ENCODE assay signal across 8 cellular contexts in the genomic region with DNA sequence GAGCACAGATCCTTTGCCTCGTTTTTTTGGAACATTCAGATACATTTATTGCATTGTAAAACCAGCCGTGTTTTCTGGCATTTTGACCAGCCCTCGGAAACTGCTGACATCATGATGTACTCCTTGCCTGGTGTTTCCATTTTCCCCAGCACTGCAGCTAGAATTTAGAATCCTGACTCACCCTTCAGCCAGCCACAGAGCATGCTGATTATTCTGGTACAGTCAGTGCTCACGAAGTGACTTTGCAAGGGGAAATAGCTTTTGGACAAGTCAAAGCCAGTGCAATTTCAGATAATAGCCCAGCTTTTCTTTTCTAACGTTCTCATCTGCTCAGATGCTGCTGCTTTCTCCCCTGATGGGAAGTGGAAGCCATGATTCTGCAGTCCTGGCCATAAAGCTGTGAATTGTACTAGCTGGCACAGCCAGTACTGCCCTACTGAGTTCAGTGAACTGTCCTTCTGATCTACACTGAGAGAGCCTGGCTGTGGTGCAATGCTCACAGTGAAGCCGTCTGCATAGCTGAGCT. TPM values are rescaled to one million over a fixed set of nuclear protein-coding genes. Genes with fewer than 3 reads are reported as not detected.
DNase-seq lines count a peak whose midpoint lies in the region; ATAC-seq, FAIRE-seq and TF ChIP-seq lines count a peak whose summit lies in the region.

No MANE protein-coding gene starts in this region.

- TF ChIP-seq CTCF in AG10803 (conservative IDR thresholded peaks at IDR 0.05; ENCODE audit: low read length): no peak

- peak overlapping the region; percentile 87 for H3K27ac ChIP-seq in cingulate gyrus (ENCODE audit: low read depth, low read length)

- H3K4me3 ChIP-seq in AG10803 (ENCODE audit: low read length): peak overlapping the region; percentile 39

- ATAC-seq in GM19351 (IDR thresholded peaks at IDR 0.05; ENCODE audit: unreplicated experiment) (no peak), GM21717 (IDR thresholded peaks at IDR 0.05; ENCODE audit: unreplicated experiment) (no peak), HG02763 (IDR thresholded peaks at IDR 0.05; ENCODE audit: unreplicated experiment) (no peak)

- no peak for FAIRE-seq in urothelium cell line (lab: Jason Lieb, UNC)

- DNase-seq in AG10803 (ENCODE audit: low read depth) (peak; percentile 95), NCI-H2227 (lab: John Stamatoyannopoulos, UW; ENCODE audit: unreplicated experiment) (peak; percentile 28), lung microvascular endothelial cell (ENCODE audit: low read depth in 2 of 2) (peak; percentile 80 to 88), urothelium cell line (ENCODE audit: low spot score) (peak; percentile 63)

RNA-seq across cellular contexts. Expression of gene CNBP, which starts 12.1 kb away (rescaled TPM):
- 207 and 229 TPM in 2 replicates for total RNA-seq in lung microvascular endothelial cell

RNA-seq across cellular contexts. Expression of gene ISY1, which starts 34.9 kb away (rescaled TPM):
- total RNA-seq in lung microvascular endothelial cell: 45.0 and 47.9 TPM in 2 replicates

RNA-seq across cellular contexts. Expression of gene COPG1, which starts 53.6 kb away (rescaled TPM):
- 159 and 221 TPM in 2 replicates for total RNA-seq in lung microvascular endothelial cell

Comparison
In these comparisons a context has a peak if more than half of its experiments do, and no peak if none do; other contexts are left out.
1. DNase-seq: peak in every context shown above with its lines; median percentile 95 in AG10803; 84 in lung microvascular endothelial cell; 63 in urothelium cell line; 28 in NCI-H2227.